Comparison of ENCODE assay signal across 21 cellular contexts in genomic region chr2:107068502-107068901, GRCh38.
"Had no signal": no experiment of that assay in that cellular context is flagged by ENCODE, and none has a peak within 500 bp of the region (broad histone marks: within the 10 kb centered on the region; RNA-seq: fewer than 3 reads in every experiment).

No MANE protein-coding gene starts in this region.

- H3K36me3 Mint-ChIP-seq: immature natural killer cell; memory B cell; natural killer cell treated with Interleukin-12 subunit alpha and Interleukin-12 subunit beta and Interleukin-15 and Interleukin-18, amount 100 ng/mL, for 72 hours; stimulated activated naive B cell treated with anti-CD40 and anti-IgM and Interleukin-4, amounts not matched to agents 10 μg/mL and 1 μg/mL and 100 μg/mL, for 72 hours had no signal

- H3K27ac Mint-ChIP-seq: dendritic cell treated with granulocyte-macrophage colony-stimulating factor and Interleukin-4, amounts not matched to agents 40 ng/mL and 50 ng/mL, for 4 days; immature natural killer cell; memory B cell; natural killer cell treated with Interleukin-12 subunit alpha and Interleukin-12 subunit beta and Interleukin-15 and Interleukin-18, amount 100 ng/mL, for 72 hours; stimulated activated naive B cell treated with anti-CD40 and anti-IgM and Interleukin-4, amounts not matched to agents 10 μg/mL and 1 μg/mL and 100 μg/mL, for 72 hours had no signal

- ATAC-seq: gastroesophageal sphincter; lower lobe of right lung; natural killer cell treated with Interleukin-12 subunit alpha and Interleukin-12 subunit beta and Interleukin-15 and Interleukin-18, amount 100 ng/mL, for 72 hours; psoas muscle; right lobe of liver; stimulated activated naive B cell treated with anti-CD40 and anti-IgM and Interleukin-4, amounts not matched to agents 10 μg/mL and 1 μg/mL and 100 μg/mL, for 72 hours; stimulated activated naive CD8-positive, alpha-beta T cell treated with anti-CD3 and anti-CD28 coated beads, Interleukin-15, amount 100 ng/mL, for 72 hours had no signal

- H3K36me3 ChIP-seq: gastroesophageal sphincter, left ventricle myocardium inferior, lower lobe of right lung, neutrophil, right lobe of liver, tibial nerve had no signal

- H3K27me3 Mint-ChIP-seq: dendritic cell treated with granulocyte-macrophage colony-stimulating factor and Interleukin-4, amounts not matched to agents 40 ng/mL and 50 ng/mL, for 4 days; memory B cell; natural killer cell treated with Interleukin-12 subunit alpha and Interleukin-12 subunit beta and Interleukin-15 and Interleukin-18, amount 100 ng/mL, for 72 hours; stimulated activated naive B cell treated with anti-CD40 and anti-IgM and Interleukin-4, amounts not matched to agents 10 μg/mL and 1 μg/mL and 100 μg/mL, for 72 hours; stimulated activated naive CD8-positive, alpha-beta T cell treated with anti-CD3 and anti-CD28 coated beads, Interleukin-15, amount 100 ng/mL, for 72 hours had no signal

- H3K27me3 ChIP-seq: gastroesophageal sphincter, neutrophil, right lobe of liver, testis, tibial nerve had no signal

- H3K9me3 Mint-ChIP-seq: stimulated activated naive B cell treated with anti-CD40 and anti-IgM and Interleukin-4, amounts not matched to agents 10 μg/mL and 1 μg/mL and 100 μg/mL, for 72 hours; stimulated activated naive CD8-positive, alpha-beta T cell treated with anti-CD3 and anti-CD28 coated beads, Interleukin-15, amount 100 ng/mL, for 72 hours had no signal

- DNase-seq: cerebellar nuclear complex; erythroblast; glutamatergic neuron; immature natural killer cell; left ventricle myocardium inferior; lower lobe of right lung; midbrain; psoas muscle; retina; right lobe of liver; stimulated activated CD4-positive, alpha-beta T cell treated with anti-CD3 and anti-CD28 coated beads, Interleukin-2, amount 100 ng/mL, for 24 hours; stimulated activated CD4-positive, alpha-beta T cell treated with anti-CD3 and anti-CD28 coated beads, Interleukin-4, amount 100 ng/mL, for 4 hours; stimulated activated naive B cell treated with anti-CD40 and anti-IgM and Interleukin-4, amounts not matched to agents 10 μg/mL and 1 μg/mL and 100 μg/mL, for 72 hours; stimulated activated naive CD8-positive, alpha-beta T cell treated with anti-CD3 and anti-CD28 coated beads, Interleukin-15, amount 100 ng/mL, for 72 hours; testis had no signal

- H3K4me1 Mint-ChIP-seq: immature natural killer cell; memory B cell; stimulated activated naive B cell treated with anti-CD40 and anti-IgM and Interleukin-4, amounts not matched to agents 10 μg/mL and 1 μg/mL and 100 μg/mL, for 72 hours; stimulated activated naive CD8-positive, alpha-beta T cell treated with anti-CD3 and anti-CD28 coated beads, Interleukin-15, amount 100 ng/mL, for 72 hours had no signal

- H3K27ac ChIP-seq: gastroesophageal sphincter, left ventricle myocardium inferior, lower lobe of right lung, neutrophil, psoas muscle, right lobe of liver, testis, tibial nerve had no signal

- H3K4me3 Mint-ChIP-seq: dendritic cell treated with granulocyte-macrophage colony-stimulating factor and Interleukin-4, amounts not matched to agents 40 ng/mL and 50 ng/mL, for 4 days; immature natural killer cell; memory B cell; natural killer cell treated with Interleukin-12 subunit alpha and Interleukin-12 subunit beta and Interleukin-15 and Interleukin-18, amount 100 ng/mL, for 72 hours; stimulated activated naive B cell treated with anti-CD40 and anti-IgM and Interleukin-4, amounts not matched to agents 10 μg/mL and 1 μg/mL and 100 μg/mL, for 72 hours; stimulated activated naive CD8-positive, alpha-beta T cell treated with anti-CD3 and anti-CD28 coated beads, Interleukin-15, amount 100 ng/mL, for 72 hours had no signal

- H3K9me3 ChIP-seq: gastroesophageal sphincter, left ventricle myocardium inferior, lower lobe of right lung, neutrophil, psoas muscle, right lobe of liver, testis, tibial nerve had no signal

- H3K4me3 ChIP-seq: gastroesophageal sphincter, left ventricle myocardium inferior, lower lobe of right lung, psoas muscle, right lobe of liver, testis, tibial nerve had no signal

- H3K4me1 ChIP-seq: gastroesophageal sphincter, left ventricle myocardium inferior, lower lobe of right lung, psoas muscle, right lobe of liver had no signal
